ENCODE assay signal across 11 cellular contexts in genomic region chr7:136006208-136006607, GRCh38.
"Had no signal": no experiment of that assay in that cellular context is flagged by ENCODE, and none has a peak within 500 bp of the region (broad histone marks: within the 10 kb centered on the region; RNA-seq: fewer than 3 reads in every experiment).

No MANE protein-coding gene starts in this region.

- H3K4me1 Mint-ChIP-seq: GM23338, H9 had no signal

- H3K4me3 Mint-ChIP-seq: GM23338, H9, HFFc6 had no signal

- H3K36me3 ChIP-seq: HAP-1 had no signal

- DNase-seq: GM23248, GOT3, H7, H9, HCEC 1CT, HFFc6 had no signal

- H3K27ac ChIP-seq: GM23248 had no signal

- H3K9ac ChIP-seq: GM23248 had no signal

- H3K27ac Mint-ChIP-seq: GM23338, H9, HFFc6 had no signal

- FAIRE-seq: H1, H54 had no signal

- H3K9me3 Mint-ChIP-seq: HFFc6 had no signal

- H3K9me3 ChIP-seq: HAP-1 had no signal

- H3K4me2 ChIP-seq: GM23338 had no signal

- H3K4me3 ChIP-seq: GM23248, GM23338, HAP-1 had no signal

- H3K4me1 ChIP-seq: HAP-1 had no signal

- ATAC-seq: GM23338, HCT116 had no signal

- H2AFZ ChIP-seq: GM23248, GM23338 had no signal
